In the genomic region with DNA sequence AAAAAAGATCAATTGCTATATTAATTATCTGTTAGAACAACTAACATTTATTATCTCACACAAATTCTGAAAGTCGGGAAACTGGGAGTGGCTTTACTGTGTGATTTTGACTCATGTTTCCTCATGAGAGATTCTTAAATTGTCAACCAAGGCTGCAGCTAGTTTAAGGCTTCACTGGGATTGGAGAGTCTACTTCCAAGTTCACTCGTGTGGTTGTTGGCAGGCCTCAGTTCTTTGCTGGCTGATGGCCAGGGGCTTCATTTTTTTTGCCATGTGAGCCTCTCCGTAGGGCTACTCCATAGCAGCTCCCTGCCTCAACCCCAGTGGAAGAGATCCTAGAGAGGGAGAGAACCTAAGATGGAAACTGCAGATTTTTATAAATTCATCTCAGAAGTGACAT, we compare ENCODE assay signal across 9 cellular contexts. TPM values are rescaled to one million over a fixed set of nuclear protein-coding genes. Genes with fewer than 3 reads are reported as not detected.
DNase-seq lines count a peak whose midpoint lies in the region; ATAC-seq and TF ChIP-seq lines count a peak whose summit lies in the region.
"Had no signal": no experiment of that assay in that cellular context is flagged by ENCODE, and none has a peak within 500 bp of the region (broad histone marks: within the 10 kb centered on the region; RNA-seq: fewer than 3 reads in every experiment).

No MANE protein-coding gene starts in this region.

- H3K4me1 Mint-ChIP-seq in chondrocyte (ENCODE audit: low read depth): peaks cover 26% of the 10 kb centered on the region

- no peaks in the 10 kb centered on the region for H3K9me3 Mint-ChIP-seq in chondrocyte (ENCODE audit: low read depth)

- TF ChIP-seq RAD21 in Ishikawa (IDR thresholded peaks at IDR 0.05; ENCODE audit: low read depth): no peak

- no peaks in the 10 kb centered on the region for H3K36me3 Mint-ChIP-seq in chondrocyte (ENCODE audit: low read depth)

- ATAC-seq in HG02970 (IDR thresholded peaks at IDR 0.05; ENCODE audit: low FRiP score, unreplicated experiment): no peak
- ATAC-seq in HG03432 (IDR thresholded peaks at IDR 0.05; ENCODE audit: unreplicated experiment): no peak

- peak overlapping the region; percentile 24 for H3K27ac Mint-ChIP-seq in chondrocyte (ENCODE audit: unreplicated experiment)

- DNase-seq in chondrocyte (ENCODE audit: low spot score): no peak
- DNase-seq in iris pigment epithelial cell (ENCODE audit: low read depth): peak; percentile 64
- DNase-seq in smooth muscle cell of the brain vasculature (ENCODE audit: low read depth, low spot score): peak; percentile 60
- DNase-seq in activated naive CD4-positive, alpha-beta T cell treated with anti-CD3 and anti-CD28 coated beads, Interleukin-2, amount 50 U/mL, for 16 hours: no peak
- DNase-seq in GOT3 (lab: John Stamatoyannopoulos, UW): no peak
- DNase-seq: EL had no signal

- TF ChIP-seq CTCF in chondrocyte (IDR thresholded peaks at IDR 0.05): no peak

- H3K4me3 Mint-ChIP-seq in chondrocyte (ENCODE audit: unreplicated experiment): no peak overlapping the region

- H3K27me3 Mint-ChIP-seq in chondrocyte (ENCODE audit: low read depth): no peaks in the 10 kb centered on the region

- TF ChIP-seq EP300 in Ishikawa (IDR thresholded peaks at IDR 0.05; ENCODE audit: borderline replicate concordance): no peak

TF ChIP-seq in Ishikawa, 13 proteins besides CTCF, POLR2A, EP300 and RAD21:
- TF ChIP-seq MAX (IDR thresholded peaks at IDR 0.05) (no peak), CREB1 (IDR thresholded peaks at IDR 0.05; ENCODE audit: low read depth) (no peak), YY1 (IDR thresholded peaks at IDR 0.05; ENCODE audit: low read depth) (no peak), EGR1 (IDR thresholded peaks at IDR 0.05) (no peak), TAF1 (IDR thresholded peaks at IDR 0.05; ENCODE audit: low read depth) (no peak), TCF12 (IDR thresholded peaks at IDR 0.05; ENCODE audit: low read depth) (no peak), NFIC (IDR thresholded peaks at IDR 0.05) (peak; percentile 69)

RNA-seq across cellular contexts. Expression of gene LPAR6, which starts 24.5 kb away (rescaled TPM):
- 3.9 to 5.4 TPM (median 4.1 TPM) in 3 replicates for total RNA-seq in chondrocyte

Comparison
In these comparisons a context has a peak if more than half of its experiments do, and no peak if none do; other contexts are left out.
1. DNase-seq: peak in iris pigment epithelial cell (single experiment) and smooth muscle cell of the brain vasculature (single experiment); none in chondrocyte (single experiment), activated naive CD4-positive, alpha-beta T cell treated with anti-CD3 and anti-CD28 coated beads, Interleukin-2, amount 50 U/mL, for 16 hours (single experiment) and GOT3 (single experiment).